Comparison of ENCODE assay signal across 29 cellular contexts in genomic region chr11:133966147-133966546, GRCh38. TPM values are rescaled to one million over a fixed set of nuclear protein-coding genes. Genes with fewer than 3 reads are reported as not detected.
DNase-seq lines count a peak whose midpoint lies in the region; ATAC-seq and TF ChIP-seq lines count a peak whose summit lies in the region.
"Had no signal": no experiment of that assay in that cellular context is flagged by ENCODE, and none has a peak within 500 bp of the region (broad histone marks: within the 10 kb centered on the region; RNA-seq: fewer than 3 reads in every experiment).

No MANE protein-coding gene starts in this region.

- H3K4me1 ChIP-seq in tibial artery: peaks cover 0 to 35% (median 25%) of the 10 kb centered on the region in 4 donors
- H3K4me1 ChIP-seq: A549, foreskin keratinocyte, SJCRH30, testis, vagina had no signal

- no peaks in the 10 kb centered on the region for H3K9me3 Mint-ChIP-seq in activated CD4-positive, alpha-beta T cell treated with anti-CD3 and anti-CD28 coated beads, Interleukin-2, amount 10 ng/mL, durations not matched to agents 24 days and 14 days
- peaks cover 18% of the 10 kb centered on the region for H3K9me3 Mint-ChIP-seq in glutamatergic neuron (ENCODE audit: unreplicated experiment)
- H3K9me3 Mint-ChIP-seq: activated CD8-positive, alpha-beta T cell treated with anti-CD3 and anti-CD28 coated beads for 36 hours; activated naive CD8-positive, alpha-beta T cell treated with anti-CD3 and anti-CD28 coated beads for 36 hours; effector memory CD8-positive, alpha-beta T cell; T-cell had no signal

- H3K4me3 Mint-ChIP-seq in activated CD4-positive, alpha-beta T cell treated with anti-CD3 and anti-CD28 coated beads, Interleukin-2, amount 10 ng/mL, durations not matched to agents 24 days and 14 days: peak overlapping the region; percentile 28
- peak overlapping the region; percentile 50 for H3K4me3 Mint-ChIP-seq in glutamatergic neuron (ENCODE audit: unreplicated experiment)
- H3K4me3 Mint-ChIP-seq: activated CD8-positive, alpha-beta T cell treated with anti-CD3 and anti-CD28 coated beads for 36 hours; activated naive CD8-positive, alpha-beta T cell treated with anti-CD3 and anti-CD28 coated beads for 36 hours; B cell had no signal

- peaks cover 13% of the 10 kb centered on the region for H3K4me1 Mint-ChIP-seq in activated CD4-positive, alpha-beta T cell treated with anti-CD3 and anti-CD28 coated beads, Interleukin-2, amount 10 ng/mL, durations not matched to agents 24 days and 14 days
- peaks cover 13% of the 10 kb centered on the region for H3K4me1 Mint-ChIP-seq in glutamatergic neuron (ENCODE audit: low read depth, unreplicated experiment)
- H3K4me1 Mint-ChIP-seq: B cell had no signal

- TF ChIP-seq CTCF in glutamatergic neuron (IDR thresholded peaks at IDR 0.05; ENCODE audit: partially characterized antibody, unreplicated experiment) (no peak), tibial artery (IDR thresholded peaks at IDR 0.05) (no peak)

- no peak for DNase-seq in activated CD4-positive, alpha-beta T cell treated with anti-CD3 and anti-CD28 coated beads, Interleukin-2, amount 10 ng/mL, durations not matched to agents 24 days and 14 days
- DNase-seq in activated CD4-positive, alpha-beta T cell treated with anti-CD3 and anti-CD28 coated beads, Interleukin-2, amount 50 U/mL, for 48 hours: no peak
- DNase-seq in NCI-H2227 (lab: John Stamatoyannopoulos, UW; ENCODE audit: unreplicated experiment): peak; percentile 72
- DNase-seq in glutamatergic neuron: no peak
- DNase-seq in tibial artery: no peak
- DNase-seq in activated T-cell treated with anti-CD3 and anti-CD28 coated beads, Interleukin-2, amount 50 U/mL, for 1 hour: no peak
- DNase-seq: activated CD8-positive, alpha-beta T cell treated with anti-CD3 and anti-CD28 coated beads for 36 hours; activated effector memory CD4-positive, alpha-beta T cell treated with Interleukin-2 at 50 U/mL for 16 hours; activated naive CD8-positive, alpha-beta T cell treated with anti-CD3 and anti-CD28 coated beads for 36 hours; aorta; cortex of kidney; effector memory CD8-positive, alpha-beta T cell; foreskin keratinocyte; GDM1; kidney glomerular epithelial cell; NCI-H187; NCI-H226; SJCRH30; stimulated activated naive CD4-positive, alpha-beta T cell; T-cell; testis had no signal

- H3K27ac ChIP-seq in tibial artery: peak overlapping the region; percentile 53 to 70
- H3K27ac ChIP-seq: A549, cardiac muscle cell, foreskin keratinocyte, HL-60, SJCRH30, testis, vagina had no signal

- H3K9me3 ChIP-seq in tibial artery: no peaks in the 10 kb centered on the region
- H3K9me3 ChIP-seq: A549, SJCRH30, testis, vagina had no signal

- ATAC-seq in HG02623 (IDR thresholded peaks at IDR 0.05; ENCODE audit: unreplicated experiment): no peak
- no peak for ATAC-seq in HG03520 (IDR thresholded peaks at IDR 0.05; ENCODE audit: unreplicated experiment)
- ATAC-seq: activated CD8-positive, alpha-beta T cell treated with anti-CD3 and anti-CD28 coated beads for 36 hours; effector memory CD8-positive, alpha-beta T cell; foreskin keratinocyte; T-cell had no signal

- H3K36me3 ChIP-seq in tibial artery: no peaks in the 10 kb centered on the region
- H3K36me3 ChIP-seq: cardiac muscle cell, SJCRH30, vagina had no signal

- H3K27me3 ChIP-seq in tibial artery: peaks cover 0 to 4% of the 10 kb centered on the region in 2 donors
- H3K27me3 ChIP-seq: SJCRH30, testis, vagina had no signal

- peaks cover 31% of the 10 kb centered on the region for H3K27me3 Mint-ChIP-seq in activated CD4-positive, alpha-beta T cell treated with anti-CD3 and anti-CD28 coated beads, Interleukin-2, amount 10 ng/mL, durations not matched to agents 24 days and 14 days
- peaks cover 19% of the 10 kb centered on the region for H3K27me3 Mint-ChIP-seq in glutamatergic neuron (ENCODE audit: unreplicated experiment)

- H3K27ac Mint-ChIP-seq in activated CD4-positive, alpha-beta T cell treated with anti-CD3 and anti-CD28 coated beads, Interleukin-2, amount 10 ng/mL, durations not matched to agents 24 days and 14 days: no peak overlapping the region
- H3K27ac Mint-ChIP-seq in glutamatergic neuron (ENCODE audit: unreplicated experiment): peak overlapping the region; percentile 62
- H3K27ac Mint-ChIP-seq: activated CD8-positive, alpha-beta T cell treated with anti-CD3 and anti-CD28 coated beads for 36 hours; activated naive CD8-positive, alpha-beta T cell treated with anti-CD3 and anti-CD28 coated beads for 36 hours; B cell; T-cell had no signal

- H3K36me3 Mint-ChIP-seq in activated CD4-positive, alpha-beta T cell treated with anti-CD3 and anti-CD28 coated beads, Interleukin-2, amount 10 ng/mL, durations not matched to agents 24 days and 14 days (ENCODE audit: low read depth): no peaks in the 10 kb centered on the region
- H3K36me3 Mint-ChIP-seq in glutamatergic neuron (ENCODE audit: unreplicated experiment): no peaks in the 10 kb centered on the region
- H3K36me3 Mint-ChIP-seq: T-cell had no signal

- intact Hi-C loops in activated CD4-positive, alpha-beta T cell treated with anti-CD3 and anti-CD28 coated beads, Interleukin-2, amount 10 ng/mL, durations not matched to agents 24 days and 14 days (cut with micrococcal nuclease): no loop called here
- intact Hi-C loops in tibial artery (cut with DNase I; ENCODE audit: low total_unique reads): loop anchor here (5.0 kb wide), 1 partner anchor 66 kb away; no protein-coding TSS in a partner anchor

- H3K4me3 ChIP-seq in tibial artery: no peak overlapping the region
- H3K4me3 ChIP-seq: A549, cardiac muscle cell, lung, SJCRH30, testis, vagina had no signal

RNA-seq across cellular contexts. Expression of gene IGSF9B, which starts 9.4 kb away (rescaled TPM):
- 90.5 and 91.8 TPM in 2 replicates for total RNA-seq in activated CD4-positive, alpha-beta T cell treated with anti-CD3 and anti-CD28 coated beads, Interleukin-2, amount 10 ng/mL, durations not matched to agents 24 days and 14 days
- total RNA-seq in glutamatergic neuron (ENCODE audit: unreplicated experiment): 209 TPM
- total RNA-seq: SJCRH30 had no signal
